2 cellular contexts compared by ENCODE assay signal in genomic region chr14:68140111-68140741, GRCh38.
TF ChIP-seq lines count a peak whose summit lies in the region.

No MANE protein-coding gene starts in this region.

TF ChIP-seq in IMR-90, 13 proteins besides CTCF, POLR2A, EP300 and RAD21 (continued from another document):
- TF ChIP-seq RFX5 (IDR thresholded peaks at IDR 0.05; ENCODE audit: low read depth, low read length) (no peak), NFE2L2 (IDR thresholded peaks at IDR 0.05; ENCODE audit: low read depth, low read length) (peak; percentile 73), USF2 (IDR thresholded peaks at IDR 0.05; ENCODE audit: low read depth, low read length) (no peak), BHLHE40 (IDR thresholded peaks at IDR 0.05; ENCODE audit: low read depth, low read length) (0 out of 2 replicates have a peak, but pooled peaks have one; percentile 23), MAFK (IDR thresholded peaks at IDR 0.05; ENCODE audit: low read depth, low read length) (peak; percentile 76)
TF ChIP-seq in IMR-90: peak in this region for 6.

TF ChIP-seq in WTC11, 78 proteins besides CTCF, POLR2A, EP300 and RAD21 (continued from another document):
- TF ChIP-seq ATF2 (CRISPR knock-in tag; IDR thresholded peaks at IDR 0.05; ENCODE audit: borderline replicate concordance, low read depth) = no peak
